18 cellular contexts compared by ENCODE assay signal in genomic region chr2:239735131-239735828, GRCh38.
DNase-seq lines count a peak whose midpoint lies in the region; ATAC-seq and TF ChIP-seq lines count a peak whose summit lies in the region.
"Had no signal": no experiment of that assay in that cellular context is flagged by ENCODE, and none has a peak within 500 bp of the region (broad histone marks: within the 10 kb centered on the region; RNA-seq: fewer than 3 reads in every experiment).

No MANE protein-coding gene starts in this region.

- WGBS in adrenal gland, 4 donors: 74 to 88% (median 80%) methylated on average over 12 to 23 of the region's 23 CpGs

- H3K27me3 ChIP-seq in NT2/D1 (ENCODE audit: insufficient read depth, insufficient read length) (no peaks in the 10 kb centered on the region), adrenal gland (no peaks in the 10 kb centered on the region)

- DNase-seq in DMS79 treated with DMSO at 0.1 percent for 48 hours (lab: John Stamatoyannopoulos, UW): peak; percentile 22
- no peak for DNase-seq in DMS79 (lab: John Stamatoyannopoulos, UW)
- DNase-seq in NT2/D1 (ENCODE audit: low read depth, low spot score): peak; percentile 42
- DNase-seq in hypothalamus (lab: John Stamatoyannopoulos, UW): peak in 32 of 51 donors; percentile 11 to 76 (median 42)
- no peak for DNase-seq in sciatic nerve (ENCODE audit: low spot score)
- DNase-seq in adrenal gland: no peak
- no peak for DNase-seq in activated naive CD4-positive, alpha-beta T cell treated with Interleukin-2 at 50 U/mL for 16 hours
- DNase-seq in natural killer cell: no peak
- DNase-seq: 8988T; activated CD4-positive, alpha-beta T cell treated with anti-CD3 and anti-CD28 coated beads, Interleukin-2, amount 50 U/mL, for 4 hours; activated effector memory CD4-positive, alpha-beta T cell treated with anti-CD3 and anti-CD28 coated beads, Interleukin-2, amount 50 U/mL, for 16 hours; esophagus squamous epithelium; immature natural killer cell; MV-4-11; stimulated activated CD4-positive, alpha-beta T cell treated with anti-CD3 and anti-CD28 coated beads, Interleukin-12 subunit alpha, Interleukin-12 subunit beta, amount 100 ng/mL, for 4 hours; T-helper 2 cell had no signal

- H3K27ac ChIP-seq in adrenal gland: no peak overlapping the region
- H3K27ac ChIP-seq: esophagus squamous epithelium had no signal

- H3K4me3 ChIP-seq in NT2/D1 (ENCODE audit: insufficient read length, low read depth) (no peak overlapping the region), adrenal gland (no peak overlapping the region)
- H3K4me3 ChIP-seq: esophagus squamous epithelium had no signal

- intact Hi-C loops in sciatic nerve (cut with DNase I): no loop called here
- intact Hi-C loops in adrenal gland (cut with DNase I): no loop called here
- intact Hi-C loops in natural killer cell (cut with micrococcal nuclease): no loop called here

- H3K4me3 Mint-ChIP-seq in natural killer cell: no peak overlapping the region
- H3K4me3 Mint-ChIP-seq: central memory CD8-positive, alpha-beta T cell; immature natural killer cell; naive thymus-derived CD4-positive, alpha-beta T cell had no signal

- no peaks in the 10 kb centered on the region for H3K9me3 ChIP-seq in NT2/D1 (ENCODE audit: insufficient read depth, low read length)
- H3K9me3 ChIP-seq in adrenal gland (replicated peaks in 1 of 3): no peaks in the 10 kb centered on the region
- H3K9me3 ChIP-seq: esophagus squamous epithelium had no signal

- H3K9ac ChIP-seq in NT2/D1 (ENCODE audit: insufficient read length, low read depth): peak overlapping the region; percentile 38

- H3K27ac Mint-ChIP-seq in natural killer cell: no peak overlapping the region
- H3K27ac Mint-ChIP-seq: immature natural killer cell; naive thymus-derived CD4-positive, alpha-beta T cell had no signal

- H3K27me3 Mint-ChIP-seq in natural killer cell (ENCODE audit: low read depth in 2 of 2): peaks cover 5 to 6% of the 10 kb centered on the region in 2 donors

- ATAC-seq in sciatic nerve (peak; percentile 84), natural killer cell (no peak)
- ATAC-seq: naive thymus-derived CD4-positive, alpha-beta T cell had no signal

- TF ChIP-seq POLR2A in adrenal gland (IDR thresholded peaks at IDR 0.05): no peak

- no peaks in the 10 kb centered on the region for H3K36me3 Mint-ChIP-seq in natural killer cell
- H3K36me3 Mint-ChIP-seq: immature natural killer cell; naive thymus-derived CD4-positive, alpha-beta T cell had no signal

- TF ChIP-seq CTCF in adrenal gland (IDR thresholded peaks at IDR 0.05) (no peak), natural killer cell (IDR thresholded peaks at IDR 0.05) (no peak)

- H3K4me1 Mint-ChIP-seq in natural killer cell: no peaks in the 10 kb centered on the region
- H3K4me1 Mint-ChIP-seq: immature natural killer cell had no signal

- H3K9me3 Mint-ChIP-seq in natural killer cell: no peaks in the 10 kb centered on the region
- H3K9me3 Mint-ChIP-seq: central memory CD8-positive, alpha-beta T cell; immature natural killer cell had no signal

- no peaks in the 10 kb centered on the region for H3K36me3 ChIP-seq in NT2/D1 (ENCODE audit: insufficient read depth, insufficient read length, low read length)
- H3K36me3 ChIP-seq in adrenal gland (replicated peaks in 1 of 2): no peaks in the 10 kb centered on the region
- H3K36me3 ChIP-seq: esophagus squamous epithelium had no signal

- peaks cover 22% of the 10 kb centered on the region for H3K4me1 ChIP-seq in NT2/D1 (ENCODE audit: insufficient read depth, insufficient read length)
- H3K4me1 ChIP-seq in adrenal gland (replicated peaks in 1 of 2): no peaks in the 10 kb centered on the region
- H3K4me1 ChIP-seq: esophagus squamous epithelium had no signal

Comparison
In these comparisons a context has a peak if more than half of its experiments do, and no peak if none do; other contexts are left out.
1. DNase-seq: peak in DMS79 treated with DMSO at 0.1 percent for 48 hours (single experiment), NT2/D1 (single experiment) and hypothalamus (32 of 51); none in DMS79 (single experiment), sciatic nerve (single experiment), adrenal gland (0 of 7), activated naive CD4-positive, alpha-beta T cell treated with Interleukin-2 at 50 U/mL for 16 hours (single experiment) and natural killer cell (single experiment).